In the genomic region with DNA sequence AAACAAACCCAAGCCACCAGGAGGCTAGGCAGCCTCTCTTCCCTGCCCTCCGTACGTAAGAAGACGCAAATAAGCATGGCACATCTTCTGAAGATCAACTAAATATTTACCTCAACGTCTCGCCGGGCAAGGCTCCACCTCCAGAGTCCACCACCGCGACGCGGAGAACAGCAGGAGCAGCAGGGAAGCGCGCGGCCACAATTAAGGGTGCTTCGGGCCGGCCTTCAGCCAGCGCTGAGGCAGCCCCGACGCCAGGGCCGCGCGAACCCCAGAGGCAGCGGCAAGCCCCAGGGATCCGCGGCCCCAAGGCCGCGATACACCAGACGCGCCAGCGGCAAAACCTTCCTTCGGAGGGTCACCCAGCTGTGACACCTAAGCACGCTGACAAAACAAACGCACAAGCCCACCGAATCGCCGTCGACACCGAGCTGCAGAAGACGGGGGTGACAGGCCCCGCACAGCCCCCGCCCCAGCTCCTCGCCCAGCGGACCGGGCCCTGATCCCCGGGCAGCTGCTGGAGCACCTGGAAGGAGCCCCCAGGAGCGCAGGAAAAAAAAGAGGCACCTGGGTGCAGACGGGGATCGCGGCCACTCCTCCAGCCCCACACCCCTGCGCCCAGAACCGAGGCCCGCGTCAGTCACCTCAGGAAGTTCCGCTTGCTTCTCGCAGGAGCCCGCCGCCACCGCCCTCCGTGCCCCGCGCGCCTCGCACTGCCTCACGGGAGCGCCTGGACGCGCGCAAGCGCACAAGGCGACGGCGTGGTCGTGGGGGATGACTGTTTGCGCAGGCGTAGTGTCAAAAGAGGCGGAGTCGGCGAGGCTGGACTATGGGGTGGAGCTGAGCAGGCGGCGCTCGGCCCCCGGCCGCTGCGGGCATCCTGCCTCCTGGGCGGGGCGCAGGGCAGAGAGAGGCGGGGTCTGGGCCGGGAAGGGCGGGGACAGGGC, we compare ENCODE assay signal across 8 cellular contexts. TPM values are rescaled to one million over a fixed set of nuclear protein-coding genes. Genes with fewer than 3 reads are reported as not detected.
DNase-seq lines count a peak whose midpoint lies in the region; ATAC-seq and TF ChIP-seq lines count a peak whose summit lies in the region.

A gene with protein sequence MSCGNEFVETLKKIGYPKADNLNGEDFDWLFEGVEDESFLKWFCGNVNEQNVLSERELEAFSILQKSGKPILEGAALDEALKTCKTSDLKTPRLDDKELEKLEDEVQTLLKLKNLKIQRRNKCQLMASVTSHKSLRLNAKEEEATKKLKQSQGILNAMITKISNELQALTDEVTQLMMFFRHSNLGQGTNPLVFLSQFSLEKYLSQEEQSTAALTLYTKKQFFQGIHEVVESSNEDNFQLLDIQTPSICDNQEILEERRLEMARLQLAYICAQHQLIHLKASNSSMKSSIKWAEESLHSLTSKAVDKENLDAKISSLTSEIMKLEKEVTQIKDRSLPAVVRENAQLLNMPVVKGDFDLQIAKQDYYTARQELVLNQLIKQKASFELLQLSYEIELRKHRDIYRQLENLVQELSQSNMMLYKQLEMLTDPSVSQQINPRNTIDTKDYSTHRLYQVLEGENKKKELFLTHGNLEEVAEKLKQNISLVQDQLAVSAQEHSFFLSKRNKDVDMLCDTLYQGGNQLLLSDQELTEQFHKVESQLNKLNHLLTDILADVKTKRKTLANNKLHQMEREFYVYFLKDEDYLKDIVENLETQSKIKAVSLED (minus strand): TSS at position 712 of the 944 bp plus-strand sequence. CDS start 1,175 bp downstream, outside the sequence.
A gene (minus strand): TSS at position 712 of the 944 bp plus-strand sequence. CDS start 12,890 bp downstream, outside the sequence.

- H3K4me2 ChIP-seq in PC-9: peak within 1 kb of the TSS; percentile 91

- H3F3A ChIP-seq in PC-9 (ENCODE audit: insufficient read depth, low read depth): peaks cover 7% of the 10 kb centered on the region; the same call in 1 of the 2 replicates

- peaks cover 44 to 66% (median 61%) of the 10 kb centered on the region in 3 donors for H3K4me1 Mint-ChIP-seq in naive B cell
- peaks cover 64% of the 10 kb centered on the region for H3K4me1 Mint-ChIP-seq in stimulated activated effector memory CD8-positive, alpha-beta T cell treated with anti-CD3 and anti-CD28 coated beads, Interleukin-12 subunit alpha, Interleukin-12 subunit beta, amount 100 ng/mL, for 72 hours

- no peaks in the 10 kb centered on the region; the same call in 1 of the 2 replicates for H4K20me1 ChIP-seq in PC-9 (ENCODE audit: insufficient read depth)

- H3K4me3 Mint-ChIP-seq in naive B cell: peak within 1 kb of the TSS; percentile 86 to 95 (median 90)
- peak within 1 kb of the TSS; percentile 88 for H3K4me3 Mint-ChIP-seq in stimulated activated effector memory CD8-positive, alpha-beta T cell treated with anti-CD3 and anti-CD28 coated beads, Interleukin-12 subunit alpha, Interleukin-12 subunit beta, amount 100 ng/mL, for 72 hours

- H3K9me2 ChIP-seq in PC-9 (ENCODE audit: insufficient read depth): no peaks in the 10 kb centered on the region

- H3K36me3 Mint-ChIP-seq in naive B cell: peaks cover 0 to 6% of the 10 kb centered on the region in 2 donors
- peaks cover 52% of the 10 kb centered on the region for H3K36me3 Mint-ChIP-seq in stimulated activated effector memory CD8-positive, alpha-beta T cell treated with anti-CD3 and anti-CD28 coated beads, Interleukin-12 subunit alpha, Interleukin-12 subunit beta, amount 100 ng/mL, for 72 hours

- peak within 1 kb of the TSS; percentile 79 to 95 (median 94) for H3K27ac Mint-ChIP-seq in naive B cell
- H3K27ac Mint-ChIP-seq in stimulated activated effector memory CD8-positive, alpha-beta T cell treated with anti-CD3 and anti-CD28 coated beads, Interleukin-12 subunit alpha, Interleukin-12 subunit beta, amount 100 ng/mL, for 72 hours: peak within 1 kb of the TSS; percentile 90

- H3K27ac ChIP-seq in PC-9 (0 out of 2 replicates have a peak within 1 kb of the TSS, but pooled peaks have one; percentile 7), esophagus squamous epithelium (peak within 1 kb of the TSS; percentile 88 to 95 (median 92))

- BruUV-seq in PC-9 (replicated peaks; lab: Mats Ljungman, UMichigan): no TSS peak

- 0% methylated on average over 14 to 22 of the region's 88 CpGs for WGBS in esophagus squamous epithelium, 2 donors

- H3K9me3 Mint-ChIP-seq in naive B cell: no peaks in the 10 kb centered on the region
- no peaks in the 10 kb centered on the region for H3K9me3 Mint-ChIP-seq in stimulated activated effector memory CD8-positive, alpha-beta T cell treated with anti-CD3 and anti-CD28 coated beads, Interleukin-12 subunit alpha, Interleukin-12 subunit beta, amount 100 ng/mL, for 72 hours

- TF ChIP-seq POLR2A in esophagus squamous epithelium (IDR thresholded peaks at IDR 0.05): peak in 3 of 4 donors; percentile 81 to 93 (median 86)

- peak within 1 kb of the TSS; percentile 86 for H2AFZ ChIP-seq in PC-9

- intact Hi-C loops in PC-9 (cut with micrococcal nuclease; ENCODE audit: unreplicated experiment) (loop anchor here (1.0 to 5.0 kb wide), 4 partner anchors 21 to 296 kb away; a partner anchor contains a TSS), esophagus squamous epithelium (cut with DNase I) (no loop called here)

- H3K79me2 ChIP-seq in PC-9 (ENCODE audit: low read depth): peaks cover 46% of the 10 kb centered on the region

- no peaks in the 10 kb centered on the region for H3K36me3 ChIP-seq in PC-9 (ENCODE audit: low read depth)
- peaks cover 0 to 15% (median 0%) of the 10 kb centered on the region in 3 donors for H3K36me3 ChIP-seq in esophagus squamous epithelium

- CTCF ChIA-PET in PC-9 (lab: Charles Lee): interaction anchor here (0.6 to 0.8 kb wide), 2 partner anchors 25 to 330 kb away, joined by 4 to 13 read pairs; no protein-coding TSS in a partner anchor

- no peaks in the 10 kb centered on the region for H3K27me3 Mint-ChIP-seq in naive B cell

- H3K4me1 ChIP-seq in PC-9 (replicated peaks; ENCODE audit: insufficient read depth) (peaks cover 24% of the 10 kb centered on the region), esophagus squamous epithelium (peaks cover 22 to 89% (median 39%) of the 10 kb centered on the region in 3 donors)

- peak; percentile 83 for ATAC-seq in GM21717 (IDR thresholded peaks at IDR 0.05; ENCODE audit: unreplicated experiment)
- peak; percentile 84 to 85 for ATAC-seq in naive B cell (ENCODE audit: low read depth in 2 of 2)
- ATAC-seq in stimulated activated effector memory CD8-positive, alpha-beta T cell treated with anti-CD3 and anti-CD28 coated beads, Interleukin-12 subunit alpha, Interleukin-12 subunit beta, amount 100 ng/mL, for 72 hours: peak; percentile 91

- POLR2A ChIA-PET in PC-9 (lab: Charles Lee; ENCODE audit: unreplicated experiment): interaction anchor here (0.6 to 0.9 kb wide), 4 partner anchors 18 to 739 kb away, joined by 3 to 22 read pairs (median 3); no protein-coding TSS in a partner anchor

- no peak; the same call in 1 of the 2 replicates for TF ChIP-seq CTCF in PC-9 (conservative IDR thresholded peaks at IDR 0.05)
- TF ChIP-seq CTCF in esophagus squamous epithelium (IDR thresholded peaks at IDR 0.05): peak in 2 of 6 experiments; percentile 20 to 34

- no peaks in the 10 kb centered on the region for H3K9me3 ChIP-seq in PC-9 (ENCODE audit: insufficient read depth, low read depth)
- no peaks in the 10 kb centered on the region for H3K9me3 ChIP-seq in esophagus squamous epithelium

- in situ Hi-C loops in KBM-7 (cut with MboI; ENCODE audit: low pct_unique_long_range_greater_than_20kb, low sequenced_read_pairs): no loop called here

- peak; percentile 100 for DNase-seq in DMS53 (lab: John Stamatoyannopoulos, UW)
- DNase-seq in KBM-7: peak; percentile 97
- peak; percentile 88 to 99 for DNase-seq in PC-9
- DNase-seq in activated T-cell treated with anti-CD3 and anti-CD28 coated beads, Interleukin-2, amount 50 U/mL, for 48 hours: peak; percentile 100
- peak; percentile 93 for DNase-seq in esophagus squamous epithelium (lab: John Stamatoyannopoulos, UW)
- DNase-seq in naive B cell: peak; percentile 100
- peak; percentile 99 to 100 for DNase-seq in stimulated activated effector memory CD8-positive, alpha-beta T cell treated with anti-CD3 and anti-CD28 coated beads, Interleukin-12 subunit alpha, Interleukin-12 subunit beta, amount 100 ng/mL, for 72 hours (ENCODE audit: low spot score in 2 of 2)

- H3K27me3 ChIP-seq in PC-9 (ENCODE audit: insufficient read depth, low read depth) (no peaks in the 10 kb centered on the region), esophagus squamous epithelium (no peaks in the 10 kb centered on the region)

- H3K4me3 ChIP-seq in PC-9 (peak within 1 kb of the TSS; percentile 85), esophagus squamous epithelium (peak within 1 kb of the TSS; percentile 87 to 99 (median 96))

RNA-seq across cellular contexts. Expression of the first gene that starts in this region (rescaled TPM):
- total RNA-seq in PC-9 (2021) (15.8 and 16.2 TPM in 2 replicates), esophagus squamous epithelium (10 to 100 TPM in 3 of 4 donors, 1 to 10 TPM in 1; 8.9 to 13.0 (median 10.7) TPM)
- polyA plus RNA-seq in naive B cell (ENCODE audit: low read depth in 6 of 6): 10 to 100 TPM; 13.3 to 29.1 (median 19.3) TPM

RNA-seq across cellular contexts. Expression of the second gene that starts in this region (rescaled TPM):
- total RNA-seq in PC-9 (2021) (0.18 and 1.3 TPM in 2 replicates), esophagus squamous epithelium (1 to 10 TPM in 3 of 4 donors, under 1 TPM in 1; 0.19 to 1.5 (median 1.2) TPM)
- under 1 TPM in 4 of 6 donors, not detected in 2; 0.62 to 0.79 (median 0.71) TPM for polyA plus RNA-seq in naive B cell (ENCODE audit: low read depth in 6 of 6)

Comparison
In these comparisons a context has a peak if more than half of its experiments do, and no peak if none do; other contexts are left out.
1. Peak in every context shown above with its lines: DNase-seq, ATAC-seq, H3K4me3 ChIP-seq and H3K27ac ChIP-seq.